Comparison of ENCODE assay signal across 33 cellular contexts in the genomic region with DNA sequence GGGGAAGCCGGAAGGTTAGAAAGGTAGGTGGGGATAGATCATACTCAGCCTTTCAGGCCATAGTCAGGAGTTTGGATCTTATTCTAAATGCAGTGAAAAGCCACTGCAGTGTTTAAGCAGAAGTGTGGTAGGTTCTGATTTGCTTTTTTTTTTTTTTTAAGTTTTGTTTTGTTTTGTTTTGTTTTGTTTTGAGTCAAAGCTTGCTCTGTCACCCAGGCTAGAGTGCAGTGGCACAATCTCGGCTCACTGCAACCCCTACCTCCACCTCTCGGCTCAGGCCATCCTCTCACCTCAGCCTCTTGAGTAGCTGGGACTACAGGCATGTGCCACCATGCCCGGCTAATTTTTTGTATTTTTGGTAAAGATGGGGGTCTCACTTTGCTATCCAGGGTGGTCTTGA. TPM values are rescaled to one million over a fixed set of nuclear protein-coding genes. Genes with fewer than 3 reads are reported as not detected.
"Had no signal": no experiment of that assay in that cellular context is flagged by ENCODE, and none has a peak within 500 bp of the region (broad histone marks: within the 10 kb centered on the region; RNA-seq: fewer than 3 reads in every experiment).

No MANE protein-coding gene starts in this region.

- H3K27ac ChIP-seq: adrenal gland, body of pancreas, brain microvascular endothelial cell, breast epithelium, VCaP had no signal

- DNase-seq: activated B cell treated with CpG ODN at 0.5 μM for 24 hours; activated CD4-positive, alpha-beta memory T cell treated with anti-CD3 and anti-CD28 coated beads for 36 hours; activated CD4-positive, alpha-beta T cell treated with anti-CD3 and anti-CD28 coated beads for 4 hours; activated CD4-positive, alpha-beta T cell treated with anti-CD3 and anti-CD28 coated beads, Interleukin-2, amount 10 ng/mL, durations not matched to agents 24 days and 14 days; activated CD4-positive, alpha-beta T cell treated with anti-CD3 and anti-CD28 coated beads, Interleukin-2, amount 50 U/mL, for 1 hour; activated CD4-positive, alpha-beta T cell treated with anti-CD3 and anti-CD28 coated beads, Interleukin-2, amount 50 U/mL, for 4 hours; activated CD4-positive, CD25-positive, alpha-beta regulatory T cell treated with anti-CD3 and anti-CD28 coated beads, Interleukin-2, amount 50 U/mL, for 72 hours; activated CD8-positive, alpha-beta memory T cell treated with anti-CD3 and anti-CD28 coated beads for 24 hours; activated CD8-positive, alpha-beta memory T cell treated with anti-CD3 and anti-CD28 coated beads, Interleukin-2, amount 10 ng/mL, durations not matched to agents 7 days and 5 days; activated CD8-positive, alpha-beta T cell treated with anti-CD3 and anti-CD28 coated beads, Interleukin-2, amount 10 ng/mL, durations not matched to agents 7 days and 5 days; activated effector memory CD4-positive, alpha-beta T cell treated with anti-CD3 and anti-CD28 coated beads, Interleukin-2, amount 50 U/mL, for 16 hours; activated gamma-delta T cell treated with Interleukin-2 at 50 U/mL for 16 hours; activated naive CD4-positive, alpha-beta T cell; activated naive CD4-positive, alpha-beta T cell treated with anti-CD3 and anti-CD28 coated beads for 36 hours; activated naive CD4-positive, alpha-beta T cell treated with anti-CD3 and anti-CD28 coated beads, Interleukin-2, amount 50 U/mL, for 16 hours; activated naive CD8-positive, alpha-beta T cell treated with anti-CD3 and anti-CD28 coated beads for 36 hours; activated T-cell treated with anti-CD3 and anti-CD28 coated beads for 4 hours; activated T-cell treated with anti-CD3 and anti-CD28 coated beads, Interleukin-2, amount 50 U/mL, for 1 hour; activated T-cell treated with anti-CD3 and anti-CD28 coated beads, Interleukin-2, amount 50 U/mL, for 4 hours; activated T-cell treated with anti-CD3 and anti-CD28 coated beads, Interleukin-2, amount 50 U/mL, for 72 hours; adrenal gland; amniotic stem cell; aorta; body of pancreas; brain microvascular endothelial cell; central memory CD4-positive, alpha-beta T cell; T-helper 1 cell; T-helper 9 cell had no signal

- H3K4me1 ChIP-seq: adrenal gland, breast epithelium had no signal

- ATAC-seq: activated CD8-positive, alpha-beta memory T cell treated with anti-CD3 and anti-CD28 coated beads, Interleukin-2, amount 10 ng/mL, durations not matched to agents 7 days and 5 days; activated CD8-positive, alpha-beta T cell treated with anti-CD3 and anti-CD28 coated beads, Interleukin-2, amount 10 ng/mL, durations not matched to agents 7 days and 5 days; activated naive CD4-positive, alpha-beta T cell treated with anti-CD3 and anti-CD28 coated beads, Interleukin-2, amount 50 U/mL, for 72 hours; activated T-cell treated with anti-CD3 and anti-CD28 coated beads, Interleukin-2, amount 50 U/mL, for 4 hours; activated T-cell treated with anti-CD3 and anti-CD28 coated beads, Interleukin-2, amount 50 U/mL, for 72 hours; activated T-helper 17 cell treated with anti-CD3 and anti-CD28 coated beads, Interleukin-2, amount 50 U/mL, for 72 hours; body of pancreas had no signal

- H3K27me3 ChIP-seq: adrenal gland, body of pancreas, brain microvascular endothelial cell, breast epithelium had no signal

- H3K36me3 ChIP-seq: adrenal gland, brain microvascular endothelial cell, breast epithelium had no signal

- H3K9me3 ChIP-seq: adrenal gland, body of pancreas, breast epithelium had no signal

- H3K4me3 ChIP-seq: adrenal gland, body of pancreas, breast epithelium had no signal

RNA-seq across cellular contexts. Expression of a gene that starts 23.5 kb away (rescaled TPM):
- total RNA-seq: activated CD4-positive, alpha-beta memory T cell treated with anti-CD3 and anti-CD28 coated beads for 36 hours; activated CD4-positive, alpha-beta T cell treated with anti-CD3 and anti-CD28 coated beads, Interleukin-2, amount 10 ng/mL, durations not matched to agents 24 days and 14 days; activated naive CD4-positive, alpha-beta T cell treated with anti-CD3 and anti-CD28 coated beads for 36 hours; activated T-helper 1 cell treated with anti-CD3 and anti-CD28 coated beads, Interleukin-12 subunit alpha, Interleukin-12 subunit beta, Interleukin-2, Interleukin-4 antibody, amounts not matched to agents 30 ng/mL and 10 ng/mL and 1 ng/mL, durations not matched to agents 14 hours and 24 hours and 36 hours had no signal
